19 cellular contexts compared by ENCODE assay signal in genomic region chr19:7700128-7700470, GRCh38. TPM values are rescaled to one million over a fixed set of nuclear protein-coding genes. Genes with fewer than 3 reads are reported as not detected.
DNase-seq lines count a peak whose midpoint lies in the region; ATAC-seq and TF ChIP-seq lines count a peak whose summit lies in the region.
"Had no signal": no experiment of that assay in that cellular context is flagged by ENCODE, and none has a peak within 500 bp of the region (broad histone marks: within the 10 kb centered on the region; RNA-seq: fewer than 3 reads in every experiment).

No MANE protein-coding gene starts in this region.

- peak overlapping the region; percentile 89 for H3K27ac Mint-ChIP-seq in stimulated activated naive CD8-positive, alpha-beta T cell treated with anti-CD3 and anti-CD28 coated beads, Interleukin-15, Interleukin-2, amounts not matched to agents 100 ng/mL and 50 ng/mL, for 24 hours
- peak overlapping the region in 1 of 2 donors; percentile 34 for H3K27ac Mint-ChIP-seq in stimulated activated naive CD8-positive, alpha-beta T cell treated with anti-CD3 and anti-CD28 coated beads, Interleukin-15, amount 100 ng/mL, for 72 hours
- peak overlapping the region; percentile 97 for H3K27ac Mint-ChIP-seq in memory B cell

- H3K4me1 ChIP-seq in OCI-LY7 (ENCODE audit: insufficient read depth, low read length, poor library complexity, severe bottlenecking), result peaks cover 57% of the 10 kb centered on the region
- no peaks in the 10 kb centered on the region for H3K4me1 ChIP-seq in tibial artery

- no peak for TF ChIP-seq CTCF in OCI-LY7 (conservative IDR thresholded peaks at IDR 0.05; ENCODE audit: low read length)
- no peak for TF ChIP-seq CTCF in tibial artery (IDR thresholded peaks at IDR 0.05)

- POLR2A ChIA-PET in OCI-LY7 (lab: Charles Lee), result no interaction called here

- no peaks in the 10 kb centered on the region for H3K79me2 ChIP-seq in OCI-LY7 (ENCODE audit: insufficient read depth, low read depth, low read length)

- no peaks in the 10 kb centered on the region for H3K36me3 Mint-ChIP-seq in stimulated activated naive CD8-positive, alpha-beta T cell treated with anti-CD3 and anti-CD28 coated beads, Interleukin-15, Interleukin-2, amounts not matched to agents 100 ng/mL and 50 ng/mL, for 24 hours (ENCODE audit: low read depth)
- H3K36me3 Mint-ChIP-seq in memory B cell, result peaks cover 8% of the 10 kb centered on the region

- H3K9me3 ChIP-seq in OCI-LY7 (ENCODE audit: low read length), result no peaks in the 10 kb centered on the region
- H3K9me3 ChIP-seq in tibial artery, result no peaks in the 10 kb centered on the region

- BruUV-seq in OCI-LY7 (replicated peaks; lab: Mats Ljungman, UMichigan), result no TSS peak

- DNase-seq in stimulated activated naive CD8-positive, alpha-beta T cell treated with anti-CD3 and anti-CD28 coated beads, Interleukin-15, amount 100 ng/mL, for 72 hours, result no peak
- no peak for DNase-seq in OCI-LY7 (ENCODE audit: low spot score)
- no peak for DNase-seq in memory B cell (ENCODE audit: low spot score in 2 of 2)
- no peak for DNase-seq in iPS-NIHi11 (ENCODE audit: low spot score)
- DNase-seq in tibial artery, result no peak
- DNase-seq in G401 (ENCODE audit: low spot score), result no peak
- DNase-seq: EL, GOT3, Kasumi-1, NCI-H1694, NCI-H2081 treated with DMSO at 0.1 percent for 48 hours, NCI-H526 treated with DMSO at 0.1 percent for 48 hours, Right ventricle myocardium superior had no signal

- H3K4me1 Mint-ChIP-seq in stimulated activated naive CD8-positive, alpha-beta T cell treated with anti-CD3 and anti-CD28 coated beads, Interleukin-15, Interleukin-2, amounts not matched to agents 100 ng/mL and 50 ng/mL, for 24 hours (ENCODE audit: low read depth), result peaks cover 52% of the 10 kb centered on the region
- peaks cover 69% of the 10 kb centered on the region for H3K4me1 Mint-ChIP-seq in stimulated activated naive CD8-positive, alpha-beta T cell treated with anti-CD3 and anti-CD28 coated beads, Interleukin-15, amount 100 ng/mL, for 72 hours
- peaks cover 56% of the 10 kb centered on the region for H3K4me1 Mint-ChIP-seq in memory B cell

- H3K9me2 ChIP-seq in OCI-LY7 (ENCODE audit: insufficient read depth, low read length), result no peaks in the 10 kb centered on the region

- H2AFZ ChIP-seq in OCI-LY7 (ENCODE audit: low read length), result no peak overlapping the region

- H3K4me3 ChIP-seq in OCI-LY7 (ENCODE audit: low read depth, low read length, poor library complexity, severe bottlenecking) (no peak overlapping the region), tibial artery (no peak overlapping the region)

- H3K4me2 ChIP-seq in OCI-LY7 (ENCODE audit: low read length), result peak overlapping the region; percentile 22; the same call in 1 of the 2 replicates

- H4K20me1 ChIP-seq in OCI-LY7 (ENCODE audit: insufficient read depth, low read length), result no peaks in the 10 kb centered on the region

- intact Hi-C loops in OCI-LY7 (cut with micrococcal nuclease; ENCODE audit: unreplicated experiment), result no loop called here
- intact Hi-C loops in tibial artery (cut with DNase I; ENCODE audit: low total_unique reads), result no loop called here

- peaks cover 0 to 64% of the 10 kb centered on the region in 2 donors for H3K27me3 ChIP-seq in tibial artery

- CTCF ChIA-PET in OCI-LY7 (lab: Charles Lee; ENCODE audit: unreplicated experiment), result interaction anchor here (1.4 kb wide), 1 partner anchor 19 kb away, joined by 4 read pairs; the partner anchor contains the start of gene TRAPPC5

- H3K9me3 Mint-ChIP-seq in stimulated activated naive CD8-positive, alpha-beta T cell treated with anti-CD3 and anti-CD28 coated beads, Interleukin-15, Interleukin-2, amounts not matched to agents 100 ng/mL and 50 ng/mL, for 24 hours, result no peaks in the 10 kb centered on the region
- no peaks in the 10 kb centered on the region for H3K9me3 Mint-ChIP-seq in stimulated activated naive CD8-positive, alpha-beta T cell treated with anti-CD3 and anti-CD28 coated beads, Interleukin-15, amount 100 ng/mL, for 72 hours
- no peaks in the 10 kb centered on the region for H3K9me3 Mint-ChIP-seq in memory B cell

- H3K27ac ChIP-seq in OCI-LY7 (ENCODE audit: low read depth, low read length, poor library complexity, severe bottlenecking), result no peak overlapping the region
- H3K27ac ChIP-seq in tibial artery, result no peak overlapping the region

- ATAC-seq in stimulated activated naive CD8-positive, alpha-beta T cell treated with anti-CD3 and anti-CD28 coated beads, Interleukin-15, amount 100 ng/mL, for 72 hours, result no peak
- no peak for ATAC-seq in memory B cell (ENCODE audit: low read depth)
- ATAC-seq: HCT116, PC-3 had no signal

- peaks cover 3% of the 10 kb centered on the region for H3K27me3 Mint-ChIP-seq in stimulated activated naive CD8-positive, alpha-beta T cell treated with anti-CD3 and anti-CD28 coated beads, Interleukin-15, Interleukin-2, amounts not matched to agents 100 ng/mL and 50 ng/mL, for 24 hours
- H3K27me3 Mint-ChIP-seq in stimulated activated naive CD8-positive, alpha-beta T cell treated with anti-CD3 and anti-CD28 coated beads, Interleukin-15, amount 100 ng/mL, for 72 hours, result peaks cover 27% of the 10 kb centered on the region
- no peaks in the 10 kb centered on the region for H3K27me3 Mint-ChIP-seq in memory B cell

- H3K36me3 ChIP-seq in OCI-LY7 (ENCODE audit: insufficient read depth, low read length) (no peaks in the 10 kb centered on the region), tibial artery (no peaks in the 10 kb centered on the region)

- H3K4me3 Mint-ChIP-seq in stimulated activated naive CD8-positive, alpha-beta T cell treated with anti-CD3 and anti-CD28 coated beads, Interleukin-15, Interleukin-2, amounts not matched to agents 100 ng/mL and 50 ng/mL, for 24 hours, result no peak overlapping the region
- no peak overlapping the region for H3K4me3 Mint-ChIP-seq in stimulated activated naive CD8-positive, alpha-beta T cell treated with anti-CD3 and anti-CD28 coated beads, Interleukin-15, amount 100 ng/mL, for 72 hours
- H3K4me3 Mint-ChIP-seq in memory B cell, result peak overlapping the region; percentile 72

- in situ Hi-C loops in G401 (cut with HindIII; ENCODE audit: low sequenced_read_pairs), result no loop called here

RNA-seq across cellular contexts. Expression of gene FCER2, which starts 1.8 kb away (rescaled TPM):
- total RNA-seq in OCI-LY7 (2014; rRNA removed; shearing (Covaris generic)), result 3.3 and 3.7 TPM in 2 replicates
- total RNA-seq in OCI-LY7 (2022), result 3.9 and 4.6 TPM in 2 replicates
- not detected in 2 replicates for total RNA-seq in G401 (2014; rRNA removed; shearing (Covaris generic))
- total RNA-seq: MCF 10A, PC-3, RPMI7951, SK-MEL-5 had no signal

RNA-seq across cellular contexts. Expression of gene TRAPPC5, which starts 19.5 kb away (rescaled TPM):
- 78.4 and 91.5 TPM in 2 replicates for total RNA-seq in OCI-LY7 (2014; rRNA removed; shearing (Covaris generic))
- 115 and 150 TPM in 2 replicates for total RNA-seq in OCI-LY7 (2022)
- 131 and 153 TPM in 2 replicates for total RNA-seq in G401 (2014; rRNA removed; shearing (Covaris generic))

RNA-seq across cellular contexts. Expression of gene MCEMP1, which starts 23.2 kb away (rescaled TPM):
- 0.22 and 0.28 TPM in 2 replicates for total RNA-seq in OCI-LY7 (2014; rRNA removed; shearing (Covaris generic))
- total RNA-seq in OCI-LY7 (2022), result not detected in 2 replicates
- not detected in 2 replicates for total RNA-seq in G401 (2014; rRNA removed; shearing (Covaris generic))
- total RNA-seq: PC-3, RPMI7951, SK-MEL-5 had no signal

RNA-seq across cellular contexts. Expression of gene RETN, which starts 31.2 kb away (rescaled TPM):
- not detected in 2 replicates for total RNA-seq in OCI-LY7 (2014; rRNA removed; shearing (Covaris generic))
- not detected in 2 replicates for total RNA-seq in OCI-LY7 (2022)
- total RNA-seq in G401 (2014; rRNA removed; shearing (Covaris generic)), result not detected in 2 replicates
- total RNA-seq: MCF 10A, PC-3, RPMI7951, SK-MEL-5 had no signal

RNA-seq across cellular contexts. Expression of gene CLEC4G, which starts 31.8 kb away (rescaled TPM):
- total RNA-seq in OCI-LY7 (2014; rRNA removed; shearing (Covaris generic)), result not detected in 2 replicates
- total RNA-seq in OCI-LY7 (2022), result not detected in 2 replicates
- total RNA-seq in G401 (2014; rRNA removed; shearing (Covaris generic)), result not detected in 2 replicates
- total RNA-seq: MCF 10A, PC-3, RPMI7951, SK-MEL-5 had no signal
